12 cellular contexts compared by ENCODE assay signal in genomic region chr6:112289039-112289566, GRCh38. TPM values are rescaled to one million over a fixed set of nuclear protein-coding genes. Genes with fewer than 3 reads are reported as not detected.
A peak's percentile ranks its signal among the peaks of the same experiment; 100 is the strongest.
DNase-seq lines count a peak whose midpoint lies in the region; ATAC-seq and TF ChIP-seq lines count a peak whose summit lies in the region.
"Had no signal": no experiment of that assay in that cellular context is flagged by ENCODE, and none has a peak within 500 bp of the region (broad histone marks: within the 10 kb centered on the region; RNA-seq: fewer than 3 reads in every experiment).

No MANE protein-coding gene starts in this region.

- no peaks in the 10 kb centered on the region for H3K36me3 ChIP-seq in ovary

- intact Hi-C loops in Right ventricle myocardium inferior (cut with DNase I) (no loop called here), ovary (cut with DNase I) (no loop called here), Calu3 (cut with micrococcal nuclease; ENCODE audit: unreplicated experiment) (no loop called here)

- TF ChIP-seq POLR2A in ovary (IDR thresholded peaks at IDR 0.05), result no peak

- CTCF ChIA-PET in activated CD8-positive, alpha-beta T cell treated with anti-CD3 and anti-CD28 coated beads, Interleukin-2, amount 10 ng/mL, durations not matched to agents 7 days and 5 days (lab: Charles Lee), result interaction anchor here (1.3 to 1.6 kb wide), 2 partner anchors 109 to 110 kb away, joined by 4 to 6 read pairs; no protein-coding TSS in a partner anchor
- CTCF ChIA-PET in Calu3 (lab: Charles Lee), result no interaction called here

- peaks cover 3% of the 10 kb centered on the region for H3K36me3 Mint-ChIP-seq in activated CD8-positive, alpha-beta T cell treated with anti-CD3 and anti-CD28 coated beads, Interleukin-2, amount 10 ng/mL, durations not matched to agents 7 days and 5 days (ENCODE audit: low read depth)
- H3K36me3 Mint-ChIP-seq in Calu3 (ENCODE audit: insufficient read depth, unreplicated experiment), result no peaks in the 10 kb centered on the region
- H3K36me3 Mint-ChIP-seq: CD4-positive, CD25-positive, alpha-beta regulatory T cell had no signal

- peaks cover 29% of the 10 kb centered on the region for H3K4me1 Mint-ChIP-seq in activated CD8-positive, alpha-beta T cell treated with anti-CD3 and anti-CD28 coated beads, Interleukin-2, amount 10 ng/mL, durations not matched to agents 7 days and 5 days (ENCODE audit: low read depth)
- peaks cover 2% of the 10 kb centered on the region for H3K4me1 Mint-ChIP-seq in Calu3 (ENCODE audit: low read depth, unreplicated experiment)

- no peak overlapping the region for H3K27ac Mint-ChIP-seq in activated CD8-positive, alpha-beta T cell treated with anti-CD3 and anti-CD28 coated beads, Interleukin-2, amount 10 ng/mL, durations not matched to agents 7 days and 5 days
- H3K27ac Mint-ChIP-seq in Calu3 (ENCODE audit: unreplicated experiment), result no peak overlapping the region
- H3K27ac Mint-ChIP-seq: CD4-positive, CD25-positive, alpha-beta regulatory T cell had no signal

- peak; percentile 91 for DNase-seq in AG09319 (ENCODE audit: extremely low read depth, low read depth)
- peak; percentile 39 for DNase-seq in SHP77 treated with DMSO at 0.1 percent for 48 hours (lab: John Stamatoyannopoulos, UW)
- DNase-seq in Right ventricle myocardium inferior (ENCODE audit: missing footprints), result peak; percentile 88
- DNase-seq in ovary, result peak; percentile 71 to 76 (median 75)
- no peak for DNase-seq in putamen (ENCODE audit: low spot score)
- DNase-seq in KG1 (lab: John Stamatoyannopoulos, UW), result no peak
- DNase-seq in activated CD8-positive, alpha-beta T cell treated with anti-CD3 and anti-CD28 coated beads, Interleukin-2, amount 10 ng/mL, durations not matched to agents 7 days and 5 days, result no peak
- no peak for DNase-seq in Calu3
- DNase-seq: activated naive CD4-positive, alpha-beta T cell; CD4-positive, CD25-positive, alpha-beta regulatory T cell; stimulated activated CD4-positive, alpha-beta T cell treated with anti-CD3 and anti-CD28 coated beads, Interleukin-12 subunit alpha, Interleukin-12 subunit beta, amount 100 ng/mL, for 4 hours had no signal

- ATAC-seq in Right ventricle myocardium inferior, result peak; percentile 96
- no peak for ATAC-seq in activated CD8-positive, alpha-beta T cell treated with anti-CD3 and anti-CD28 coated beads, Interleukin-2, amount 10 ng/mL, durations not matched to agents 7 days and 5 days

- TF ChIP-seq CTCF in AG09319 (IDR thresholded peaks at IDR 0.05; ENCODE audit: low read depth, low read length) (no peak), ovary (IDR thresholded peaks at IDR 0.05) (no peak), Calu3 (IDR thresholded peaks at IDR 0.05; ENCODE audit: unreplicated experiment) (no peak)

- WGBS in ovary, 3 donors, result 6 to 10% (median 6%) methylated on average over 4 of the region's 4 CpGs

- POLR2A ChIA-PET in activated CD8-positive, alpha-beta T cell treated with anti-CD3 and anti-CD28 coated beads, Interleukin-2, amount 10 ng/mL, durations not matched to agents 7 days and 5 days (lab: Charles Lee), result no interaction called here

- peaks cover 6% of the 10 kb centered on the region for H3K4me1 ChIP-seq in ovary (ENCODE audit: insufficient read depth)

- peak overlapping the region in 1 of 2 donors; percentile 63 for H3K27ac ChIP-seq in ovary

- H3K27me3 ChIP-seq in ovary, result no peaks in the 10 kb centered on the region

- BruUV-seq in Calu3 (replicated peaks; lab: Mats Ljungman, UMichigan), result no TSS peak

- H3K4me3 Mint-ChIP-seq in activated CD8-positive, alpha-beta T cell treated with anti-CD3 and anti-CD28 coated beads, Interleukin-2, amount 10 ng/mL, durations not matched to agents 7 days and 5 days, result no peak overlapping the region
- H3K4me3 Mint-ChIP-seq in Calu3 (ENCODE audit: low read depth, unreplicated experiment), result no peak overlapping the region
- H3K4me3 Mint-ChIP-seq: CD4-positive, CD25-positive, alpha-beta regulatory T cell had no signal

- peaks cover 52% of the 10 kb centered on the region for H3K27me3 Mint-ChIP-seq in activated CD8-positive, alpha-beta T cell treated with anti-CD3 and anti-CD28 coated beads, Interleukin-2, amount 10 ng/mL, durations not matched to agents 7 days and 5 days (ENCODE audit: low read depth)
- no peaks in the 10 kb centered on the region for H3K27me3 Mint-ChIP-seq in Calu3 (ENCODE audit: unreplicated experiment)

- no peaks in the 10 kb centered on the region for H3K9me3 Mint-ChIP-seq in activated CD8-positive, alpha-beta T cell treated with anti-CD3 and anti-CD28 coated beads, Interleukin-2, amount 10 ng/mL, durations not matched to agents 7 days and 5 days (ENCODE audit: insufficient read depth)
- no peaks in the 10 kb centered on the region for H3K9me3 Mint-ChIP-seq in Calu3 (ENCODE audit: low read depth, unreplicated experiment)
- H3K9me3 Mint-ChIP-seq: CD4-positive, CD25-positive, alpha-beta regulatory T cell had no signal

- no peak for TF ChIP-seq EP300 in ovary (IDR thresholded peaks at IDR 0.05)

- H3K9me3 ChIP-seq in ovary, result no peaks in the 10 kb centered on the region

- no peak overlapping the region for H3K4me3 ChIP-seq in ovary

RNA-seq across cellular contexts. Expression of gene LAMA4, which starts 34.7 kb away (rescaled TPM):
- 83.0 TPM for total RNA-seq in Right ventricle myocardium inferior
- total RNA-seq in ovary, result 10 to 100 TPM; 29.0 to 92.8 (median 42.5) TPM
- polyA plus RNA-seq in ovary, result 10 to 100 TPM; 32.3 to 84.7 TPM
- not detected for total RNA-seq in activated CD8-positive, alpha-beta T cell treated with anti-CD3 and anti-CD28 coated beads, Interleukin-2, amount 10 ng/mL, durations not matched to agents 7 days and 5 days
- 85.8 and 89.9 TPM in 2 replicates for total RNA-seq in Calu3 (2022)
- total RNA-seq: CD4-positive, CD25-positive, alpha-beta regulatory T cell; T-helper 1 cell treated with Interleukin-12 subunit alpha and Interleukin-12 subunit beta and Interleukin-4 antibody, amounts not matched to agents 30 ng/mL and 1 ng/mL, for 36 hours had no signal
- polyA plus RNA-seq: CD4-positive, CD25-positive, alpha-beta regulatory T cell had no signal

RNA-seq across cellular contexts. Expression of gene RFPL4B, which starts 58.0 kb away (rescaled TPM):
- total RNA-seq in Right ventricle myocardium inferior, result not detected
- not detected for total RNA-seq in ovary
- not detected for polyA plus RNA-seq in ovary
- total RNA-seq in activated CD8-positive, alpha-beta T cell treated with anti-CD3 and anti-CD28 coated beads, Interleukin-2, amount 10 ng/mL, durations not matched to agents 7 days and 5 days, result not detected
- not detected in 2 replicates for total RNA-seq in Calu3 (2022)
- total RNA-seq: CD4-positive, CD25-positive, alpha-beta regulatory T cell; T-helper 1 cell treated with Interleukin-12 subunit alpha and Interleukin-12 subunit beta and Interleukin-4 antibody, amounts not matched to agents 30 ng/mL and 1 ng/mL, for 36 hours had no signal
- polyA plus RNA-seq: CD4-positive, CD25-positive, alpha-beta regulatory T cell had no signal

Comparison
In these comparisons a context has a peak if more than half of its experiments do, and no peak if none do; other contexts are left out.
1. DNase-seq: peak in AG09319 (single experiment), SHP77 treated with DMSO at 0.1 percent for 48 hours (single experiment), Right ventricle myocardium inferior (single experiment) and ovary (5 of 5); none in putamen (single experiment), KG1 (single experiment), activated CD8-positive, alpha-beta T cell treated with anti-CD3 and anti-CD28 coated beads, Interleukin-2, amount 10 ng/mL, durations not matched to agents 7 days and 5 days (single experiment) and Calu3 (single experiment).
2. RNA of gene LAMA4, which starts 34.7 kb away (total RNA-seq): 85.8 to 89.9 TPM in Calu3, 83.0 TPM in Right ventricle myocardium inferior (single experiment) and 29.0 to 92.8 TPM in ovary; not detected in activated CD8-positive, alpha-beta T cell treated with anti-CD3 and anti-CD28 coated beads, Interleukin-2, amount 10 ng/mL, durations not matched to agents 7 days and 5 days; every median in the first group is over 10 times any median in the second.